ENCODE assay signal across 10 cellular contexts in the genomic region with DNA sequence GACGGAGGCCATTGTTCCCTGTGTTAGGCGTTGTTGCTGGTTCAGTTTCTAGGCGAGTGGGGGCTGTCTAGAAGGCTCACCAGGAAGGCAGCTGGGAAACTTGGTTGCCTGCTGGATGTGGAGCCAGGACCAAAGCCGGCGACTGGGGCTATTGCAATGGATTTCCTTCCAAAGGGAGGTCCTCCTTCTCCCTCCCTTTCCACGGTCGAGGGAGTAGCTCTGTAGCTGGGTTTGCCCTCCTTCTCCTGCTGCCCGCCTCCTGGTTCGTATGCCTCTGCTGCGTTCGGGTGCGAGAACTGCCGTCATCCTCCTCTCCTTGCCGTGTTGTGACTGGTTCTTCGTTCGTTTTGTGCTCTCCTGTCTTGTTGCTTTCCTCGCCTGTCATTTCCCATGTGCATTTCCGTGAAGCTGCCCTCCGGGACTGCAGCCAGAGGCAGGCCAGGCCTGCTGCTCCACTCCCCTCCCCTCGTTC.
DNase-seq lines count a peak whose midpoint lies in the region; ATAC-seq lines count a peak whose summit lies in the region.
"Had no signal": no experiment of that assay in that cellular context is flagged by ENCODE, and none has a peak within 500 bp of the region (broad histone marks: within the 10 kb centered on the region; RNA-seq: fewer than 3 reads in every experiment).

No MANE protein-coding gene starts in this region.

- peak overlapping the region; percentile 24 for H3K27ac ChIP-seq in subcutaneous abdominal adipose tissue (ENCODE audit: low read depth, low read length)

- peak; percentile 57 for ATAC-seq in esophagus mucosa
- no peak for ATAC-seq in GM21576 (IDR thresholded peaks at IDR 0.05; ENCODE audit: unreplicated experiment)
- ATAC-seq in HG02798 (IDR thresholded peaks at IDR 0.05; ENCODE audit: poor library complexity, unreplicated experiment) = no peak
- ATAC-seq in HG02852 (IDR thresholded peaks at IDR 0.05; ENCODE audit: unreplicated experiment) = no peak

- H3K4me1 ChIP-seq in subcutaneous abdominal adipose tissue (ENCODE audit: control insufficient read depth in 5 of 5, insufficient read depth in 5 of 5, low read length in 5 of 5) = peaks cover 0 to 13% (median 8%) of the 10 kb centered on the region in 5 donors

- no peaks in the 10 kb centered on the region for H3K36me3 ChIP-seq in subcutaneous abdominal adipose tissue (ENCODE audit: control insufficient read depth in 5 of 5, insufficient read depth in 5 of 5, low read length in 5 of 5)

- H3K27me3 ChIP-seq in subcutaneous abdominal adipose tissue (ENCODE audit: control insufficient read depth in 5 of 5, insufficient read depth in 4 of 5, low read length in 5 of 5) = no peaks in the 10 kb centered on the region

- H3K4me3 ChIP-seq in subcutaneous abdominal adipose tissue (ENCODE audit: low read depth in 1 of 5, low read length in 5 of 5) = peak overlapping the region; percentile 23 to 68 (median 48)

- DNase-seq in NCI-H2107 (lab: John Stamatoyannopoulos, UW) (peak; percentile 31), medulla oblongata (ENCODE audit: extremely low spot score) (peak; percentile 39), NCI-H2081 (lab: John Stamatoyannopoulos, UW) (no peak)
- DNase-seq: immature natural killer cell, KBM-7 had no signal

- peak overlapping the region in 1 of 5 donors; percentile 8 for H3K9ac ChIP-seq in subcutaneous abdominal adipose tissue (ENCODE audit: low read length in 5 of 5)

- H3K9me3 ChIP-seq in subcutaneous abdominal adipose tissue (ENCODE audit: control insufficient read depth in 5 of 5, low read length in 5 of 5) = no peaks in the 10 kb centered on the region

Comparison
In these comparisons a context has a peak if more than half of its experiments do, and no peak if none do; other contexts are left out.
1. DNase-seq: peak in NCI-H2107 (single experiment) and medulla oblongata (single experiment); none in NCI-H2081 (0 of 2).